ENCODE assay signal across 10 cellular contexts in genomic region chr9:127537792-127538191, GRCh38.
DNase-seq lines count a peak whose midpoint lies in the region; ATAC-seq and TF ChIP-seq lines count a peak whose summit lies in the region.
"Had no signal": no experiment of that assay in that cellular context is flagged by ENCODE, and none has a peak within 500 bp of the region (broad histone marks: within the 10 kb centered on the region; RNA-seq: fewer than 3 reads in every experiment).

No MANE protein-coding gene starts in this region.

- TF ChIP-seq POLR2A in tibial nerve (IDR thresholded peaks at IDR 0.05): no peak

- H3K9me3 ChIP-seq in tibial nerve: no peaks in the 10 kb centered on the region

- TF ChIP-seq CTCF in VCaP (conservative IDR thresholded peaks at IDR 0.05): peak; percentile 70
- peak; percentile 40 for TF ChIP-seq CTCF in foreskin fibroblast (IDR thresholded peaks at IDR 0.05; ENCODE audit: low read depth, low read length)
- TF ChIP-seq CTCF in tibial nerve (IDR thresholded peaks at IDR 0.05): peak in 1 of 5 experiments; percentile 20

- DNase-seq in NCI-H82 (lab: John Stamatoyannopoulos, UW) (peak; percentile 30), NCI-H82 treated with DMSO at 0.1 percent for 48 hours (lab: John Stamatoyannopoulos, UW; ENCODE audit: unreplicated experiment) (no peak), foreskin fibroblast (peak in 1 of 2 donors; percentile 42), tibial nerve (ENCODE audit: low spot score in 2 of 2) (no peak), dermis blood vessel endothelial cell (no peak)
- DNase-seq: hypothalamus, NCI-H1105 had no signal

- no peak for TF ChIP-seq EP300 in tibial nerve (IDR thresholded peaks at IDR 0.05)

- H3K27ac ChIP-seq in VCaP (peak overlapping the region; percentile 96), tibial nerve (peak overlapping the region; percentile 31 to 95 (median 63))

- no peak for ATAC-seq in activated CD4-positive, CD25-positive, alpha-beta regulatory T cell treated with anti-CD3 and anti-CD28 coated beads, Interleukin-2, amount 50 U/mL, for 24 hours
- ATAC-seq in HG02798 (IDR thresholded peaks at IDR 0.05; ENCODE audit: poor library complexity, unreplicated experiment): no peak

- H3K36me3 ChIP-seq in tibial nerve: no peaks in the 10 kb centered on the region

- WGBS in tibial nerve, 2 donors: 57 to 66% methylated on average over 3 of the region's 3 CpGs

- H3K4me1 ChIP-seq in tibial nerve: peaks cover 0 to 95% (median 84%) of the 10 kb centered on the region in 4 donors

- H3K4me3 ChIP-seq in foreskin fibroblast (ENCODE audit: low read depth in 1 of 2, low read length in 2 of 2) (no peak overlapping the region), tibial nerve (no peak overlapping the region)

- no peaks in the 10 kb centered on the region for H3K27me3 ChIP-seq in tibial nerve
